ENCODE assay signal across 14 cellular contexts in the genomic region with DNA sequence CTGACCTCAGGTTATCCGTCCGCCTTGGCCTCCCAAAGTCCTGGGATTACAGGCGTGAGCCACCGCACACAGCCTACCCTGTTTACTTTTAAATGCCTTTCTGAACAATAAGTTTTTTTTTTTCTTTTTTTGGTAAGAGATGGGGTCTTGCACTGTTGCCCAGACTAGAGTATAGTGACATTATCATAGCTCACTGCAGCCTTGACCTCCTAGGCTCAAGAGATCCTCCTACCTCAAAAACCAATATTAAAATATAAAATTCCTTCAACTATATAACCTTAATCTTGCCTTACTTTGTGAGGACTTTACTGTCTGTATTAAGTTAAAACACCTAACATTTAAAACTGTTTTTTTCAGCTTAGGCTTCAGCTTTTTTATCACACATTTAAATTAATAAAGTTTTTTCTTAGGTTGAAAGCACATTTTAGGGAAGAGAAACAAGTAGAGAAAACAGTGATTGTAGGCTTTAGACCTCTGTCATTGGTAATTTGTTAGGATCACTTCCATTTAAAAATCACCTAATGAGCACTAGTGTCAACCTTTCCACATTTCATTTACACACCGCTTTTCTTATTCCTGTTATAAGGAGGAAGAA. TPM values are rescaled to one million over a fixed set of nuclear protein-coding genes. Genes with fewer than 3 reads are reported as not detected.
DNase-seq lines count a peak whose midpoint lies in the region; ATAC-seq, FAIRE-seq and TF ChIP-seq lines count a peak whose summit lies in the region.
"Had no signal": no experiment of that assay in that cellular context is flagged by ENCODE, and none has a peak within 500 bp of the region (broad histone marks: within the 10 kb centered on the region; RNA-seq: fewer than 3 reads in every experiment).

No MANE protein-coding gene starts in this region.

- TF ChIP-seq CTCF in activated B cell treated with CpG ODN at 0.5 μM for 24 hours (IDR thresholded peaks at IDR 0.05) (no peak), liver (IDR thresholded peaks at IDR 0.05; ENCODE audit: low read depth, low read length, missing input control) (no peak)

- CTCF ChIA-PET in activated B cell treated with CpG ODN at 0.5 μM for 24 hours (lab: Charles Lee), result no interaction called here

- H3K4me3 ChIP-seq in liver (ENCODE audit: low read depth in 1 of 3, low read length in 3 of 3) (no peak overlapping the region), subcutaneous abdominal adipose tissue (ENCODE audit: low read depth in 1 of 5, low read length in 5 of 5) (no peak overlapping the region)

- H3K4me1 Mint-ChIP-seq in activated T-cell treated with anti-CD3 and anti-CD28 coated beads, Interleukin-2, amount 50 U/mL, for 72 hours (ENCODE audit: low read depth), result peaks cover 62% of the 10 kb centered on the region
- peaks cover 59% of the 10 kb centered on the region for H3K4me1 Mint-ChIP-seq in activated B cell treated with CpG ODN at 0.5 μM for 24 hours

- H3K36me3 ChIP-seq in liver (ENCODE audit: control insufficient read depth in 4 of 4, insufficient read depth in 3 of 4, low read depth in 1 of 4, low read length in 3 of 4), result peaks cover 0 to 1% (median 0%) of the 10 kb centered on the region in 4 donors
- H3K36me3 ChIP-seq in subcutaneous abdominal adipose tissue (ENCODE audit: control insufficient read depth in 5 of 5, insufficient read depth in 5 of 5, low read length in 5 of 5), result no peaks in the 10 kb centered on the region
- H3K36me3 ChIP-seq: HAP-1 had no signal

- peak overlapping the region; percentile 96 to 97 for H3K27ac ChIP-seq in liver (ENCODE audit: low read depth in 1 of 2, low read length in 2 of 2)
- H3K27ac ChIP-seq in subcutaneous abdominal adipose tissue (ENCODE audit: low read depth, low read length), result peak overlapping the region; percentile 100

- ATAC-seq in activated T-cell treated with anti-CD3 and anti-CD28 coated beads, Interleukin-2, amount 50 U/mL, for 72 hours (replicated peaks in 1 of 2), result no peak
- ATAC-seq in activated B cell treated with CpG ODN at 0.5 μM for 24 hours (ENCODE audit: low read depth), result no peak
- no peak for ATAC-seq in HG02763 (IDR thresholded peaks at IDR 0.05; ENCODE audit: unreplicated experiment)
- ATAC-seq: left cardiac atrium had no signal

- no peaks in the 10 kb centered on the region for H3K9me3 Mint-ChIP-seq in activated T-cell treated with anti-CD3 and anti-CD28 coated beads, Interleukin-2, amount 50 U/mL, for 72 hours
- no peaks in the 10 kb centered on the region for H3K9me3 Mint-ChIP-seq in activated B cell treated with CpG ODN at 0.5 μM for 24 hours

- FAIRE-seq in GM12891 (lab: Jason Lieb, UNC), result no peak
- FAIRE-seq: endothelial cell of umbilical vein had no signal

- peak overlapping the region; percentile 73 for H3K27ac Mint-ChIP-seq in activated T-cell treated with anti-CD3 and anti-CD28 coated beads, Interleukin-2, amount 50 U/mL, for 72 hours
- H3K27ac Mint-ChIP-seq in activated B cell treated with CpG ODN at 0.5 μM for 24 hours, result peak overlapping the region; percentile 92

- no peak for TF ChIP-seq POLR2A in GM12891 (IDR thresholded peaks at IDR 0.05; ENCODE audit: low read depth, low read length)

- H3K9me3 ChIP-seq in liver (ENCODE audit: control insufficient read depth in 4 of 4, low read length in 3 of 4), result no peaks in the 10 kb centered on the region
- H3K9me3 ChIP-seq in subcutaneous abdominal adipose tissue (ENCODE audit: control insufficient read depth in 5 of 5, low read length in 5 of 5), result no peaks in the 10 kb centered on the region

- POLR2A ChIA-PET in activated B cell treated with CpG ODN at 0.5 μM for 24 hours (lab: Charles Lee), result no interaction called here

- H3K27me3 ChIP-seq in liver (ENCODE audit: control insufficient read depth in 4 of 4, insufficient read depth in 4 of 4, low read length in 3 of 4) (no peaks in the 10 kb centered on the region), subcutaneous abdominal adipose tissue (ENCODE audit: control insufficient read depth in 5 of 5, insufficient read depth in 4 of 5, low read length in 5 of 5) (peaks cover 0 to 2% (median 0%) of the 10 kb centered on the region in 5 donors)

- no peak for TF ChIP-seq RAD21 in liver (IDR thresholded peaks at IDR 0.05)

- 85% methylated on average over 5 of the region's 5 CpGs for WGBS in liver

- H3K4me3 Mint-ChIP-seq in activated T-cell treated with anti-CD3 and anti-CD28 coated beads, Interleukin-2, amount 50 U/mL, for 72 hours, result peak overlapping the region; percentile 90 to 98
- H3K4me3 Mint-ChIP-seq in activated B cell treated with CpG ODN at 0.5 μM for 24 hours, result peak overlapping the region; percentile 92

- no peaks in the 10 kb centered on the region for H3K27me3 Mint-ChIP-seq in activated T-cell treated with anti-CD3 and anti-CD28 coated beads, Interleukin-2, amount 50 U/mL, for 72 hours (ENCODE audit: low read depth)
- H3K27me3 Mint-ChIP-seq in activated B cell treated with CpG ODN at 0.5 μM for 24 hours, result no peaks in the 10 kb centered on the region

- H3K9ac ChIP-seq in liver (ENCODE audit: low read depth in 1 of 2, low read length in 2 of 2), result peak overlapping the region in 1 of 2 donors; percentile 62
- H3K9ac ChIP-seq in subcutaneous abdominal adipose tissue (ENCODE audit: low read length in 5 of 5), result no peak overlapping the region

- peaks cover 9 to 10% of the 10 kb centered on the region in 2 donors for H3K36me3 Mint-ChIP-seq in activated T-cell treated with anti-CD3 and anti-CD28 coated beads, Interleukin-2, amount 50 U/mL, for 72 hours (ENCODE audit: insufficient read depth in 2 of 2)
- H3K36me3 Mint-ChIP-seq in activated B cell treated with CpG ODN at 0.5 μM for 24 hours (ENCODE audit: low read depth), result peaks cover 21% of the 10 kb centered on the region

- no peak for DNase-seq in activated T-cell treated with anti-CD3 and anti-CD28 coated beads, Interleukin-2, amount 50 U/mL, for 72 hours
- DNase-seq in activated T-cell treated with anti-CD3 and anti-CD28 coated beads, Interleukin-2, amount 50 U/mL, for 1 hour, result no peak
- DNase-seq in activated B cell treated with CpG ODN at 0.5 μM for 24 hours (no peak), NCI-H345 (lab: John Stamatoyannopoulos, UW) (no peak), GM12891 (ENCODE audit: insufficient read length, low spot score) (no peak)
- DNase-seq: glutamatergic neuron, left cardiac atrium, NCI-H1436 treated with DMSO at 0.1 percent for 48 hours, NCI-H524 had no signal

- intact Hi-C loops in activated B cell treated with CpG ODN at 0.5 μM for 24 hours (cut with micrococcal nuclease), result loop anchor here (5.0 to 10.0 kb wide), 5 partner anchors 448 to 1698 kb away; partner anchors contain the start of genes BYSL, KLHDC3, LRRC73 and MEA1

- H3K4me1 ChIP-seq in liver (ENCODE audit: control insufficient read depth in 4 of 4, insufficient read depth in 4 of 4, low read length in 3 of 4) (peaks cover 4 to 23% (median 14%) of the 10 kb centered on the region in 4 donors), subcutaneous abdominal adipose tissue (ENCODE audit: control insufficient read depth in 5 of 5, insufficient read depth in 5 of 5, low read length in 5 of 5) (peaks cover 5 to 40% (median 31%) of the 10 kb centered on the region in 5 donors)

TF ChIP-seq in liver, 16 proteins besides CTCF, POLR2A, EP300 and RAD21 (continues in another document):
- TF ChIP-seq, protein P1, sequence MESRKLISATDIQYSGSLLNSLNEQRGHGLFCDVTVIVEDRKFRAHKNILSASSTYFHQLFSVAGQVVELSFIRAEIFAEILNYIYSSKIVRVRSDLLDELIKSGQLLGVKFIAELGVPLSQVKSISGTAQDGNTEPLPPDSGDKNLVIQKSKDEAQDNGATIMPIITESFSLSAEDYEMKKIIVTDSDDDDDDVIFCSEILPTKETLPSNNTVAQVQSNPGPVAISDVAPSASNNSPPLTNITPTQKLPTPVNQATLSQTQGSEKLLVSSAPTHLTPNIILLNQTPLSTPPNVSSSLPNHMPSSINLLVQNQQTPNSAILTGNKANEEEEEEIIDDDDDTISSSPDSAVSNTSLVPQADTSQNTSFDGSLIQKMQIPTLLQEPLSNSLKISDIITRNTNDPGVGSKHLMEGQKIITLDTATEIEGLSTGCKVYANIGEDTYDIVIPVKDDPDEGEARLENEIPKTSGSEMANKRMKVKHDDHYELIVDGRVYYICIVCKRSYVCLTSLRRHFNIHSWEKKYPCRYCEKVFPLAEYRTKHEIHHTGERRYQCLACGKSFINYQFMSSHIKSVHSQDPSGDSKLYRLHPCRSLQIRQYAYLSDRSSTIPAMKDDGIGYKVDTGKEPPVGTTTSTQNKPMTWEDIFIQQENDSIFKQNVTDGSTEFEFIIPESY (IDR thresholded peaks at IDR 0.05), result no peak
- TF ChIP-seq, protein P2, sequence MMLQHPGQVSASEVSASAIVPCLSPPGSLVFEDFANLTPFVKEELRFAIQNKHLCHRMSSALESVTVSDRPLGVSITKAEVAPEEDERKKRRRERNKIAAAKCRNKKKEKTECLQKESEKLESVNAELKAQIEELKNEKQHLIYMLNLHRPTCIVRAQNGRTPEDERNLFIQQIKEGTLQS (IDR thresholded peaks at IDR 0.05), result no peak
- TF ChIP-seq TAF1 (conservative IDR thresholded peaks at IDR 0.05) (no peak), SP1 (IDR thresholded peaks at IDR 0.05) (no peak), RXRA (IDR thresholded peaks at IDR 0.05) (no peak)

TF ChIP-seq in GM12891, 5 proteins besides CTCF, POLR2A, EP300 and RAD21:
- TF ChIP-seq SPI1 (IDR thresholded peaks at IDR 0.05; ENCODE audit: low read depth, low read length) (no peak), PAX5 (IDR thresholded peaks at IDR 0.05; ENCODE audit: insufficient read depth, low read length, severe bottlenecking) (no peak), TAF1 (IDR thresholded peaks at IDR 0.05; ENCODE audit: low read depth, low read length) (no peak), POLR2AphosphoS5 (IDR thresholded peaks at IDR 0.05; ENCODE audit: low read depth, low read length) (no peak), POU2F2 (IDR thresholded peaks at IDR 0.05; ENCODE audit: low read depth, low read length) (no peak)

RNA-seq across cellular contexts. Expression of gene UBR2, which starts 2.9 kb away (rescaled TPM):
- total RNA-seq in activated T-cell treated with anti-CD3 and anti-CD28 coated beads, Interleukin-2, amount 50 U/mL, for 72 hours, result 10 to 100 TPM; 33.9 to 36.9 TPM
- total RNA-seq in activated B cell treated with CpG ODN at 0.5 μM for 24 hours (34.3 and 40.8 TPM in 2 replicates), liver (10 to 100 TPM; 31.5 to 32.9 TPM)
- 1 to 10 TPM; 6.3 to 7.2 TPM for polyA plus RNA-seq in liver
- 6.4 TPM for polyA plus RNA-seq in GM12891 (2012; ENCODE audit: low read depth, missing spikeins)
